In genomic region chr14:75307700-75308379, GRCh38 we compare ENCODE assay signal across 8 cellular contexts. TPM values are rescaled to one million over a fixed set of nuclear protein-coding genes. Genes with fewer than 3 reads are reported as not detected.
DNase-seq lines count a peak whose midpoint lies in the region; ATAC-seq and TF ChIP-seq lines count a peak whose summit lies in the region.

No MANE protein-coding gene starts in this region.

- H3K9me3 ChIP-seq in breast epithelium, result no peaks in the 10 kb centered on the region

- DNase-seq in AG08396 (ENCODE audit: low spot score) (peak; percentile 69), H4 (ENCODE audit: low spot score) (peak; percentile 71), NCI-H2227 (lab: John Stamatoyannopoulos, UW; ENCODE audit: unreplicated experiment) (peak; percentile 89), breast epithelium (ENCODE audit: low spot score in 2 of 2) (peak; percentile 72 to 89), iris pigment epithelial cell (ENCODE audit: low read depth) (peak; percentile 69)
- DNase-seq in stimulated activated CD4-positive, alpha-beta T cell treated with anti-CD3 and anti-CD28 coated beads, Interleukin-1b, Interleukin-23, amount 100 ng/mL, for 24 hours (ENCODE audit: low read depth in 4 of 4, low spot score in 1 of 4), result peak; percentile 58 to 76 (median 62)

- no peak for ATAC-seq in HG03442 (IDR thresholded peaks at IDR 0.05; ENCODE audit: unreplicated experiment)

- H3K36me3 ChIP-seq in breast epithelium, result no peaks in the 10 kb centered on the region

- intact Hi-C loops in breast epithelium (cut with DNase I; ENCODE audit: low total_unique reads), result no loop called here

- no peaks in the 10 kb centered on the region for H3K27me3 ChIP-seq in breast epithelium

- no peak overlapping the region for H3K27ac ChIP-seq in breast epithelium

- H3K4me1 ChIP-seq in breast epithelium, result no peaks in the 10 kb centered on the region

- H3K4me3 ChIP-seq in WI38 (ENCODE audit: low read depth, low read length), result no peak overlapping the region
- H3K4me3 ChIP-seq in breast epithelium, result no peak overlapping the region

- no peak for TF ChIP-seq POLR2A in breast epithelium (IDR thresholded peaks at IDR 0.05)

- TF ChIP-seq CTCF in WI38 (IDR thresholded peaks at IDR 0.05; ENCODE audit: low read depth, low read length), result peak; percentile 82
- peak; percentile 90 to 91 (median 90) for TF ChIP-seq CTCF in breast epithelium (IDR thresholded peaks at IDR 0.05)

RNA-seq across cellular contexts. Expression of gene FOS, which starts 29.2 kb away (rescaled TPM):
- total RNA-seq in H4 (2014; rRNA removed; shearing (Covaris generic)), result 21.5 and 22.0 TPM in 2 replicates
- 100 to 1,000 TPM; 398 to 629 (median 549) TPM for total RNA-seq in breast epithelium

Comparison
In these comparisons a context has a peak if more than half of its experiments do, and no peak if none do; other contexts are left out.
1. RNA of gene FOS, which starts 29.2 kb away (total RNA-seq): 398 to 629 TPM in breast epithelium; 21.5 to 22.0 TPM in H4; every median in the first group is over 10 times any median in the second.
2. Peak in every context shown above with its lines, with median percentiles within 50 percentile points of each other: DNase-seq.